ENCODE assay signal across 9 cellular contexts in genomic region chr19:51422053-51422448, GRCh38. TPM values are rescaled to one million over a fixed set of nuclear protein-coding genes. Genes with fewer than 3 reads are reported as not detected.
DNase-seq lines count a peak whose midpoint lies in the region; ATAC-seq and TF ChIP-seq lines count a peak whose summit lies in the region.
"Had no signal": no experiment of that assay in that cellular context is flagged by ENCODE, and none has a peak within 500 bp of the region (broad histone marks: within the 10 kb centered on the region; RNA-seq: fewer than 3 reads in every experiment).

No MANE protein-coding gene starts in this region.

- POLR2A ChIA-PET in activated CD8-positive, alpha-beta T cell treated with anti-CD3 and anti-CD28 coated beads for 36 hours (lab: Charles Lee) = interaction anchor here (0.7 to 1.9 kb wide), 5 partner anchors 13 to 26 kb away, joined by 3 to 10 read pairs (median 4); no protein-coding TSS in a partner anchor

- peaks cover 20% of the 10 kb centered on the region for H3K27me3 Mint-ChIP-seq in activated CD8-positive, alpha-beta T cell treated with anti-CD3 and anti-CD28 coated beads for 36 hours

- no peaks in the 10 kb centered on the region for H3K36me3 Mint-ChIP-seq in activated CD8-positive, alpha-beta T cell treated with anti-CD3 and anti-CD28 coated beads for 36 hours (ENCODE audit: low read depth)

- DNase-seq in NCI-H446 (lab: John Stamatoyannopoulos, UW) (peak; percentile 21 to 69), NCI-H446 treated with DMSO at 0.1 percent for 48 hours (lab: John Stamatoyannopoulos, UW) (no peak), NCI-H226 (peak; percentile 74), medulla oblongata (ENCODE audit: extremely low spot score) (peak; percentile 76), NCI-H1105 (lab: John Stamatoyannopoulos, UW) (no peak)
- peak; percentile 93 for DNase-seq in activated CD8-positive, alpha-beta T cell treated with anti-CD3 and anti-CD28 coated beads for 36 hours
- DNase-seq in effector CD8-positive, alpha-beta T cell (lab: John Stamatoyannopoulos, UW) = peak; percentile 83
- peak; percentile 98 for DNase-seq in stimulated activated CD8-positive, alpha-beta memory T cell treated with anti-CD3 and anti-CD28 coated beads, Interleukin-15, amount 100 ng/mL, for 24 hours (ENCODE audit: low read depth)

- TF ChIP-seq CTCF in activated CD8-positive, alpha-beta T cell treated with anti-CD3 and anti-CD28 coated beads for 36 hours (IDR thresholded peaks at IDR 0.05) = peak; percentile 100

- H3K9me3 Mint-ChIP-seq in activated CD8-positive, alpha-beta T cell treated with anti-CD3 and anti-CD28 coated beads for 36 hours = no peaks in the 10 kb centered on the region

- CTCF ChIA-PET in activated CD8-positive, alpha-beta T cell treated with anti-CD3 and anti-CD28 coated beads for 36 hours (lab: Charles Lee) = interaction anchor here (0.5 to 6.3 kb wide), 39 partner anchors 9 to 356 kb away, joined by 3 to 71 read pairs (median 5); partner anchors contain the start of genes CEACAM18, NKG7 and VSIG10L

- no peak overlapping the region for H3K27ac Mint-ChIP-seq in activated CD8-positive, alpha-beta T cell treated with anti-CD3 and anti-CD28 coated beads for 36 hours

- no peak overlapping the region for H3K4me3 Mint-ChIP-seq in activated CD8-positive, alpha-beta T cell treated with anti-CD3 and anti-CD28 coated beads for 36 hours

- peak; percentile 78 for ATAC-seq in activated CD8-positive, alpha-beta T cell treated with anti-CD3 and anti-CD28 coated beads for 36 hours

- peaks cover 22% of the 10 kb centered on the region for H3K4me1 Mint-ChIP-seq in activated CD8-positive, alpha-beta T cell treated with anti-CD3 and anti-CD28 coated beads for 36 hours (ENCODE audit: low read depth)

- intact Hi-C loops in activated CD8-positive, alpha-beta T cell treated with anti-CD3 and anti-CD28 coated beads for 36 hours (cut with micrococcal nuclease) = loop anchor here (2.0 to 10.0 kb wide), 3 partner anchors 87 to 235 kb away; no protein-coding TSS in a partner anchor

RNA-seq across cellular contexts. Expression of gene SIGLEC10, which starts 4.6 kb away (rescaled TPM):
- under 1 TPM in 1 of 2 experiments, not detected in 1; 0.32 TPM for total RNA-seq in activated CD8-positive, alpha-beta T cell treated with anti-CD3 and anti-CD28 coated beads for 36 hours

RNA-seq across cellular contexts. Expression of gene C19orf84, which starts 31.7 kb away (rescaled TPM):
- not detected for total RNA-seq in activated CD8-positive, alpha-beta T cell treated with anti-CD3 and anti-CD28 coated beads for 36 hours
- total RNA-seq: urinary bladder had no signal

RNA-seq across cellular contexts. Expression of gene LIM2, which starts 34.3 kb away (rescaled TPM):
- total RNA-seq in activated CD8-positive, alpha-beta T cell treated with anti-CD3 and anti-CD28 coated beads for 36 hours = 1 to 10 TPM; 1.4 to 2.6 TPM
- total RNA-seq: urinary bladder had no signal

RNA-seq across cellular contexts. Expression of gene SIGLEC8, which starts 36.2 kb away (rescaled TPM):
- total RNA-seq in activated CD8-positive, alpha-beta T cell treated with anti-CD3 and anti-CD28 coated beads for 36 hours = not detected

RNA-seq across cellular contexts. Expression of gene NKG7, which starts 49.6 kb away (rescaled TPM):
- total RNA-seq in activated CD8-positive, alpha-beta T cell treated with anti-CD3 and anti-CD28 coated beads for 36 hours = 100 to 1,000 TPM; 258 to 283 TPM

Comparison
In these comparisons a context has a peak if more than half of its experiments do, and no peak if none do; other contexts are left out.
1. DNase-seq: peak in NCI-H446 (2 of 2), NCI-H226 (single experiment), activated CD8-positive, alpha-beta T cell treated with anti-CD3 and anti-CD28 coated beads for 36 hours (single experiment), effector CD8-positive, alpha-beta T cell (single experiment), medulla oblongata (single experiment) and stimulated activated CD8-positive, alpha-beta memory T cell treated with anti-CD3 and anti-CD28 coated beads, Interleukin-15, amount 100 ng/mL, for 24 hours (single experiment); none in NCI-H446 treated with DMSO at 0.1 percent for 48 hours (single experiment) and NCI-H1105 (single experiment).